ENCODE assay signal across 1 cellular context in genomic region chr5:149002761-149003689, GRCh38.
TF ChIP-seq lines count a peak whose summit lies in the region.

No MANE protein-coding gene starts in this region.

TF ChIP-seq in H1, 55 proteins besides CTCF, POLR2A, EP300 and RAD21 (continued from another document):
- TF ChIP-seq NANOG (IDR thresholded peaks at IDR 0.05; ENCODE audit: insufficient read depth, low read depth, low read length, poor library complexity, severe bottlenecking) (no peak), TEAD4 (IDR thresholded peaks at IDR 0.05; ENCODE audit: low read depth, low read length) (no peak), RNF2 (IDR thresholded peaks at IDR 0.05; ENCODE audit: borderline replicate concordance, low read depth, low read length, missing control alignments, poor library complexity, severe bottlenecking) (no peak), CBX8 (IDR thresholded peaks at IDR 0.05; ENCODE audit: borderline replicate concordance, low read depth, low read length) (no peak), RBBP5 (IDR thresholded peaks at IDR 0.05; ENCODE audit: borderline replicate concordance, low read depth, low read length) (no peak), CHD7 (IDR thresholded peaks at IDR 0.05; ENCODE audit: insufficient replicate concordance, low read length) (no peak)
